Comparison of ENCODE assay signal across 8 cellular contexts in genomic region chr4:122150896-122151295, GRCh38.
DNase-seq lines count a peak whose midpoint lies in the region; ATAC-seq and TF ChIP-seq lines count a peak whose summit lies in the region.

No MANE protein-coding gene starts in this region.

- TF ChIP-seq CTCF in DOHH2 (IDR thresholded peaks at IDR 0.05; ENCODE audit: low read depth, low read length, poor library complexity, severe bottlenecking) = no peak
- no peak for TF ChIP-seq CTCF in neutrophil (IDR thresholded peaks at IDR 0.05)
- no peak for TF ChIP-seq CTCF in GM10248 (IDR thresholded peaks at IDR 0.05; ENCODE audit: control extremely low read depth, extremely low read depth, low read depth, missing control alignments)

- no peaks in the 10 kb centered on the region for H3K9me3 ChIP-seq in DOHH2 (ENCODE audit: control insufficient read depth, insufficient read depth, low read length)
- no peaks in the 10 kb centered on the region for H3K9me3 ChIP-seq in neutrophil

- H3F3A ChIP-seq in DOHH2 (ENCODE audit: control insufficient read depth, insufficient read depth) = no peaks in the 10 kb centered on the region

- peaks cover 21% of the 10 kb centered on the region for H3K4me1 ChIP-seq in DOHH2 (ENCODE audit: control insufficient read depth, low read length)
- H3K4me1 ChIP-seq in neutrophil (ENCODE audit: control insufficient read depth in 1 of 2, insufficient read depth in 1 of 2, low read depth in 1 of 2, low read length in 1 of 2) = peaks cover 38 to 46% of the 10 kb centered on the region in 2 experiments

- POLR2A ChIA-PET in GM10248 (lab: Yijun Ruan, JAX) = no interaction called here

- peak overlapping the region; percentile 93 for H3K4me2 ChIP-seq in DOHH2 (ENCODE audit: low read length)

- no peak overlapping the region for H3K27ac ChIP-seq in DOHH2 (ENCODE audit: low read depth, low read length)
- H3K27ac ChIP-seq in caudate nucleus (ENCODE audit: low read depth, low read length) = peak overlapping the region; percentile 95
- H3K27ac ChIP-seq in neutrophil = peak overlapping the region; percentile 89

- H3K36me3 ChIP-seq in DOHH2 (ENCODE audit: control insufficient read depth, low read length) = peaks cover 3% of the 10 kb centered on the region; the same call in 1 of the 2 replicates
- peaks cover 17% of the 10 kb centered on the region for H3K36me3 ChIP-seq in neutrophil

- no peaks in the 10 kb centered on the region for H3K9me2 ChIP-seq in DOHH2 (replicated peaks; ENCODE audit: control insufficient read depth, low read length)

- H3K27me3 ChIP-seq in DOHH2 (ENCODE audit: control insufficient read depth, low read length) (no peaks in the 10 kb centered on the region), neutrophil (no peaks in the 10 kb centered on the region)

- no peak for ATAC-seq in GM21717 (IDR thresholded peaks at IDR 0.05; ENCODE audit: unreplicated experiment)

- H4K20me1 ChIP-seq in DOHH2 (ENCODE audit: control insufficient read depth, insufficient read depth, low read depth, low read length) = no peaks in the 10 kb centered on the region

- CTCF ChIA-PET in GM10248 (lab: Yijun Ruan, JAX) = interaction anchor here (1.5 kb wide), 1 partner anchor 391 kb away, joined by 3 read pairs; no protein-coding TSS in a partner anchor

- peaks cover 14% of the 10 kb centered on the region for H3K79me2 ChIP-seq in DOHH2 (ENCODE audit: control insufficient read depth, low read length)

- H3K4me3 ChIP-seq in DOHH2 (ENCODE audit: low read length) (no peak overlapping the region), neutrophil (ENCODE audit: low read depth in 1 of 2, low read length in 1 of 2) (peak overlapping the region; percentile 86 to 94)

- peak; percentile 35 for DNase-seq in NAMALWA (ENCODE audit: low spot score)
- DNase-seq in caudate nucleus (lab: John Stamatoyannopoulos, UW) = no peak
- DNase-seq in Kasumi-1 (lab: John Stamatoyannopoulos, UW) = no peak
- no peak for DNase-seq in GM19238 (ENCODE audit: insufficient read length, low spot score)
- DNase-seq in GM10248 (ENCODE audit: extremely low spot score) = no peak
